In genomic region chr6:45721665-45722064, GRCh38 we compare ENCODE assay signal across 25 cellular contexts.
DNase-seq lines count a peak whose midpoint lies in the region; ATAC-seq and TF ChIP-seq lines count a peak whose summit lies in the region.
"Had no signal": no experiment of that assay in that cellular context is flagged by ENCODE, and none has a peak within 500 bp of the region (broad histone marks: within the 10 kb centered on the region; RNA-seq: fewer than 3 reads in every experiment).

No MANE protein-coding gene starts in this region.

- H3K18ac ChIP-seq in mesendoderm (ENCODE audit: low read length) = no peak overlapping the region

- no CpG with 5 or more reads among the region's 6 CpGs for WGBS in mesendoderm (ENCODE audit: extremely low coverage, insufficient coverage, low lambda C conversion rate)

- no peaks in the 10 kb centered on the region for H3F3A ChIP-seq in GM23338 (replicated peaks; ENCODE audit: low read depth)

- H2AK5ac ChIP-seq in mesendoderm (ENCODE audit: low read length) = no peak overlapping the region

- DNase-seq in GM23338 (ENCODE audit: low spot score) (peak; percentile 53), NAMALWA (ENCODE audit: low spot score) (peak; percentile 13), brain microvascular endothelial cell (no peak), mesendoderm (peak; percentile 18), osteocyte (ENCODE audit: extremely low spot score, unreplicated experiment) (no peak), NCI-H2107 (lab: John Stamatoyannopoulos, UW) (no peak), SKM-1 (lab: John Stamatoyannopoulos, UW; ENCODE audit: unreplicated experiment) (no peak)
- DNase-seq: activated CD4-positive, CD25-positive, alpha-beta regulatory T cell treated with anti-CD3 and anti-CD28 coated beads, Interleukin-2, amount 50 U/mL, for 72 hours; activated naive CD8-positive, alpha-beta T cell treated with anti-CD3 and anti-CD28 coated beads, Interleukin-2, amount 50 U/mL, for 24 hours; BE2C; HCEC 1CT; left colon; NCI-H1092; NCI-H2081 treated with DMSO at 0.1 percent for 48 hours; NCI-H510A; nephron progenitor cell; stimulated activated CD4-positive, alpha-beta T cell treated with anti-CD3 and anti-CD28 coated beads, Interleukin-4, amount 100 ng/mL, for 24 hours; stomach; upper lobe of left lung had no signal

- H3K4me3 ChIP-seq in GM23338 (no peak overlapping the region), brain microvascular endothelial cell (ENCODE audit: low read depth, low read length) (no peak overlapping the region), mesendoderm (ENCODE audit: low read length) (no peak overlapping the region)
- H3K4me3 ChIP-seq: skin epidermis, stomach, upper lobe of left lung had no signal

- H3K9me2 ChIP-seq in GM23338 (ENCODE audit: insufficient read depth) = no peaks in the 10 kb centered on the region

- H4K20me1 ChIP-seq in GM23338 (replicated peaks; ENCODE audit: insufficient read depth) = no peaks in the 10 kb centered on the region

- no peaks in the 10 kb centered on the region for H3K4me1 Mint-ChIP-seq in GM23338
- peaks cover 13% of the 10 kb centered on the region for H3K4me1 Mint-ChIP-seq in osteocyte (ENCODE audit: unreplicated experiment)
- H3K4me1 Mint-ChIP-seq: IgD-negative memory B cell had no signal

- H2BK5ac ChIP-seq in mesendoderm (ENCODE audit: low read length) = no peak overlapping the region

- H3K4me1 ChIP-seq in GM23338 (ENCODE audit: insufficient read depth) (no peaks in the 10 kb centered on the region), mesendoderm (ENCODE audit: control insufficient read depth, low read depth, low read length) (no peaks in the 10 kb centered on the region)
- H3K4me1 ChIP-seq: BE2C, Caco-2, stomach, upper lobe of left lung had no signal

- H3K27me3 Mint-ChIP-seq in GM23338 (ENCODE audit: insufficient read depth, low read depth, poor library complexity) = no peaks in the 10 kb centered on the region
- no peaks in the 10 kb centered on the region for H3K27me3 Mint-ChIP-seq in osteocyte (ENCODE audit: unreplicated experiment)
- H3K27me3 Mint-ChIP-seq: dendritic cell treated with granulocyte-macrophage colony-stimulating factor and Interleukin-4, amounts not matched to agents 40 ng/mL and 50 ng/mL, for 4 days had no signal

- no peaks in the 10 kb centered on the region for H3K36me3 Mint-ChIP-seq in GM23338 (ENCODE audit: low read depth)
- no peaks in the 10 kb centered on the region for H3K36me3 Mint-ChIP-seq in osteocyte (ENCODE audit: unreplicated experiment)
- H3K36me3 Mint-ChIP-seq: IgD-negative memory B cell, mesothelial cell of epicardium had no signal

- H3K27ac Mint-ChIP-seq in GM23338 = no peak overlapping the region
- no peak overlapping the region for H3K27ac Mint-ChIP-seq in osteocyte (ENCODE audit: unreplicated experiment)
- H3K27ac Mint-ChIP-seq: activated naive CD8-positive, alpha-beta T cell treated with anti-CD3 and anti-CD28 coated beads, Interleukin-2, amount 50 U/mL, for 24 hours; dendritic cell treated with granulocyte-macrophage colony-stimulating factor and Interleukin-4, amounts not matched to agents 40 ng/mL and 50 ng/mL, for 4 days; mesothelial cell of epicardium; nephron progenitor cell had no signal

- no peak overlapping the region for H2AFZ ChIP-seq in GM23338

- H3K79me2 ChIP-seq in GM23338 (replicated peaks; ENCODE audit: insufficient read depth) = no peaks in the 10 kb centered on the region
- no peaks in the 10 kb centered on the region for H3K79me2 ChIP-seq in mesendoderm (ENCODE audit: control insufficient read depth, insufficient read depth, low read length)

- H3K9ac ChIP-seq in mesendoderm (ENCODE audit: low read length) = no peak overlapping the region

- H3K9me3 Mint-ChIP-seq in GM23338 = no peaks in the 10 kb centered on the region; the same call in 2 of the 3 replicates
- H3K9me3 Mint-ChIP-seq in osteocyte (ENCODE audit: unreplicated experiment) = no peaks in the 10 kb centered on the region
- H3K9me3 Mint-ChIP-seq: dendritic cell treated with granulocyte-macrophage colony-stimulating factor and Interleukin-4, amounts not matched to agents 40 ng/mL and 50 ng/mL, for 4 days had no signal

- H3K27ac ChIP-seq in GM23338 (ENCODE audit: low read depth) = no peak overlapping the region
- no peak overlapping the region for H3K27ac ChIP-seq in brain microvascular endothelial cell
- no peak overlapping the region for H3K27ac ChIP-seq in mesendoderm (ENCODE audit: low read depth, low read length)
- H3K27ac ChIP-seq: HL-60, skin epidermis, stomach, upper lobe of left lung had no signal

- H2BK15ac ChIP-seq in mesendoderm (replicated peaks; ENCODE audit: low read depth) = no peak overlapping the region

- H4K8ac ChIP-seq in mesendoderm (ENCODE audit: low read depth, low read length) = no peak overlapping the region

- ATAC-seq in GM23338 = peak; percentile 67
- ATAC-seq: activated naive CD8-positive, alpha-beta T cell treated with anti-CD3 and anti-CD28 coated beads, Interleukin-2, amount 50 U/mL, for 24 hours; left colon had no signal

- no peak overlapping the region for H2BK120ac ChIP-seq in mesendoderm (ENCODE audit: low read depth, low read length)

- peak; percentile 54 to 65 for TF ChIP-seq CTCF in GM23338 (conservative IDR thresholded peaks at IDR 0.05; ENCODE audit: low read depth in 2 of 2)
- TF ChIP-seq CTCF in brain microvascular endothelial cell (IDR thresholded peaks at IDR 0.05; ENCODE audit: low read depth, low read length, missing control alignments) = peak; percentile 20
- no peak for TF ChIP-seq CTCF in osteocyte (IDR thresholded peaks at IDR 0.05)

- H3K4me3 Mint-ChIP-seq in GM23338 (no peak overlapping the region), osteocyte (ENCODE audit: unreplicated experiment) (no peak overlapping the region)
- H3K4me3 Mint-ChIP-seq: activated naive CD8-positive, alpha-beta T cell treated with anti-CD3 and anti-CD28 coated beads, Interleukin-2, amount 50 U/mL, for 24 hours; dendritic cell treated with granulocyte-macrophage colony-stimulating factor and Interleukin-4, amounts not matched to agents 40 ng/mL and 50 ng/mL, for 4 days; IgD-negative memory B cell; mesothelial cell of epicardium; nephron progenitor cell had no signal

- no peaks in the 10 kb centered on the region for H3K79me1 ChIP-seq in mesendoderm (ENCODE audit: low read length)

- no peaks in the 10 kb centered on the region for H3K27me3 ChIP-seq in GM23338 (ENCODE audit: insufficient read depth)
- no peaks in the 10 kb centered on the region for H3K27me3 ChIP-seq in brain microvascular endothelial cell (replicated peaks)
- no peaks in the 10 kb centered on the region for H3K27me3 ChIP-seq in mesendoderm (ENCODE audit: insufficient read depth, low read length, poor library complexity)
- H3K27me3 ChIP-seq: BE2C, stomach, upper lobe of left lung had no signal

- H3K4me2 ChIP-seq in GM23338 (no peak overlapping the region), mesendoderm (ENCODE audit: low read length) (no peak overlapping the region)

- H3K23ac ChIP-seq in mesendoderm (ENCODE audit: low read length) = no peak overlapping the region

- no peak overlapping the region for H3K56ac ChIP-seq in mesendoderm (ENCODE audit: low read length)

- no peak overlapping the region for H4K5ac ChIP-seq in mesendoderm (ENCODE audit: low read length)

- in situ Hi-C loops in brain microvascular endothelial cell (cut with HindIII; ENCODE audit: low pct_ligation_motif_present, low sequenced_read_pairs) = loop anchor here (25.0 kb wide), 1 partner anchor 284 kb away; no protein-coding TSS in a partner anchor

- H3K4ac ChIP-seq in mesendoderm (ENCODE audit: low read depth, low read length) = no peak overlapping the region

- H3K36me3 ChIP-seq in GM23338 (ENCODE audit: insufficient read depth) (no peaks in the 10 kb centered on the region), brain microvascular endothelial cell (replicated peaks) (no peaks in the 10 kb centered on the region), mesendoderm (ENCODE audit: control insufficient read depth, insufficient read depth, low read length) (no peaks in the 10 kb centered on the region)
- H3K36me3 ChIP-seq: BE2C, stomach, upper lobe of left lung had no signal

TF ChIP-seq in GM23338, 12 proteins besides CTCF, POLR2A, EP300 and RAD21 (continues in another document):
- TF ChIP-seq EZH2 (IDR thresholded peaks at IDR 0.05; ENCODE audit: low read depth, unreplicated experiment) (no peak), POLR2AphosphoS5 (IDR thresholded peaks at IDR 0.05; ENCODE audit: low read depth) (no peak), EZH2phosphoT487 (IDR thresholded peaks at IDR 0.05; ENCODE audit: unreplicated experiment) (no peak), STAT1 (IDR thresholded peaks at IDR 0.05; ENCODE audit: unreplicated experiment) (no peak)
- TF ChIP-seq, protein P1, sequence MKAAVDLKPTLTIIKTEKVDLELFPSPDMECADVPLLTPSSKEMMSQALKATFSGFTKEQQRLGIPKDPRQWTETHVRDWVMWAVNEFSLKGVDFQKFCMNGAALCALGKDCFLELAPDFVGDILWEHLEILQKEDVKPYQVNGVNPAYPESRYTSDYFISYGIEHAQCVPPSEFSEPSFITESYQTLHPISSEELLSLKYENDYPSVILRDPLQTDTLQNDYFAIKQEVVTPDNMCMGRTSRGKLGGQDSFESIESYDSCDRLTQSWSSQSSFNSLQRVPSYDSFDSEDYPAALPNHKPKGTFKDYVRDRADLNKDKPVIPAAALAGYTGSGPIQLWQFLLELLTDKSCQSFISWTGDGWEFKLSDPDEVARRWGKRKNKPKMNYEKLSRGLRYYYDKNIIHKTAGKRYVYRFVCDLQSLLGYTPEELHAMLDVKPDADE (IDR thresholded peaks at IDR 0.05) = no peak

Comparison
In these comparisons a context has a peak if more than half of its experiments do, and no peak if none do; other contexts are left out.
1. DNase-seq: peak in GM23338 (single experiment), NAMALWA (single experiment) and mesendoderm (single experiment); none in brain microvascular endothelial cell (single experiment), osteocyte (single experiment), NCI-H2107 (single experiment) and SKM-1 (single experiment).